25 cellular contexts compared by ENCODE assay signal in genomic region chr19:29640231-29640630, GRCh38.
"Had no signal": no experiment of that assay in that cellular context is flagged by ENCODE, and none has a peak within 500 bp of the region (broad histone marks: within the 10 kb centered on the region; RNA-seq: fewer than 3 reads in every experiment).

No MANE protein-coding gene starts in this region.

- H3K27ac Mint-ChIP-seq: activated CD8-positive, alpha-beta T cell treated with anti-CD3 and anti-CD28 coated beads for 36 hours; activated naive CD4-positive, alpha-beta T cell treated with anti-CD3 and anti-CD28 coated beads, Interleukin-2, amount 10 ng/mL, durations not matched to agents 7 days and 5 days; activated naive CD8-positive, alpha-beta T cell treated with anti-CD3 and anti-CD28 coated beads for 36 hours; activated T-cell treated with anti-CD3 and anti-CD28 coated beads, Interleukin-2, amount 50 U/mL, for 24 hours; activated T-helper 1 cell treated with anti-CD3 and anti-CD28 coated beads, Interleukin-12 subunit alpha, Interleukin-12 subunit beta, Interleukin-2, Interleukin-4 antibody, amounts not matched to agents 30 ng/mL and 10 ng/mL and 1 ng/mL, durations not matched to agents 14 hours and 24 hours and 36 hours had no signal

- H3K9ac ChIP-seq: SK-N-SH had no signal

- H3K27ac ChIP-seq: brain microvascular endothelial cell, cardiac muscle cell, Peyer's patch, RWPE1, SJCRH30, WERI-Rb-1 had no signal

- H3K4me3 Mint-ChIP-seq: activated CD8-positive, alpha-beta T cell treated with anti-CD3 and anti-CD28 coated beads for 36 hours; activated naive CD4-positive, alpha-beta T cell treated with anti-CD3 and anti-CD28 coated beads, Interleukin-2, amount 10 ng/mL, durations not matched to agents 7 days and 5 days; activated naive CD8-positive, alpha-beta T cell treated with anti-CD3 and anti-CD28 coated beads for 36 hours; activated T-cell treated with anti-CD3 and anti-CD28 coated beads, Interleukin-2, amount 50 U/mL, for 24 hours; activated T-helper 1 cell treated with anti-CD3 and anti-CD28 coated beads, Interleukin-12 subunit alpha, Interleukin-12 subunit beta, Interleukin-2, Interleukin-4 antibody, amounts not matched to agents 30 ng/mL and 10 ng/mL and 1 ng/mL, durations not matched to agents 14 hours and 24 hours and 36 hours had no signal

- DNase-seq: activated CD4-positive, alpha-beta T cell treated with anti-CD3 and anti-CD28 coated beads for 4 hours; activated CD8-positive, alpha-beta T cell treated with anti-CD3 and anti-CD28 coated beads for 36 hours; activated gamma-delta T cell; activated naive CD4-positive, alpha-beta T cell treated with anti-CD3 and anti-CD28 coated beads, Interleukin-2, amount 10 ng/mL, durations not matched to agents 7 days and 5 days; activated naive CD8-positive, alpha-beta T cell treated with anti-CD3 and anti-CD28 coated beads for 36 hours; activated T-cell treated with anti-CD3 and anti-CD28 coated beads, Interleukin-2, amount 50 U/mL, for 24 hours; brain microvascular endothelial cell; Kasumi-1; KBM-7; NCI-H1105 treated with DMSO at 0.1 percent for 48 hours; NCI-H1694; NCI-H2029 treated with DMSO at 0.1 percent for 48 hours; NCI-H510A treated with DMSO at 0.1 percent for 48 hours; NCI-H69; NK-92 treated with Interleukin-12 subunit alpha and Interleukin-12 subunit beta, amount 100 ng/mL, for 24 hours; Peyer's patch; Right ventricle myocardium superior; SJCRH30; SK-N-SH; T-helper 1 cell; WERI-Rb-1 had no signal

- H3K4me2 ChIP-seq: SK-N-SH had no signal

- H3K4me1 ChIP-seq: Peyer's patch, SJCRH30 had no signal

- H3K27me3 Mint-ChIP-seq: activated CD8-positive, alpha-beta T cell treated with anti-CD3 and anti-CD28 coated beads for 36 hours; activated naive CD8-positive, alpha-beta T cell treated with anti-CD3 and anti-CD28 coated beads for 36 hours; activated T-cell treated with anti-CD3 and anti-CD28 coated beads, Interleukin-2, amount 50 U/mL, for 24 hours had no signal

- H3K9me3 Mint-ChIP-seq: activated CD8-positive, alpha-beta T cell treated with anti-CD3 and anti-CD28 coated beads for 36 hours; activated naive CD4-positive, alpha-beta T cell treated with anti-CD3 and anti-CD28 coated beads, Interleukin-2, amount 10 ng/mL, durations not matched to agents 7 days and 5 days; activated naive CD8-positive, alpha-beta T cell treated with anti-CD3 and anti-CD28 coated beads for 36 hours; activated T-cell treated with anti-CD3 and anti-CD28 coated beads, Interleukin-2, amount 50 U/mL, for 24 hours; activated T-helper 1 cell treated with anti-CD3 and anti-CD28 coated beads, Interleukin-12 subunit alpha, Interleukin-12 subunit beta, Interleukin-2, Interleukin-4 antibody, amounts not matched to agents 30 ng/mL and 10 ng/mL and 1 ng/mL, durations not matched to agents 14 hours and 24 hours and 36 hours had no signal

- H3K27me3 ChIP-seq: cardiac muscle cell, Peyer's patch had no signal

- ATAC-seq: activated CD4-positive, CD25-positive, alpha-beta regulatory T cell treated with anti-CD3 and anti-CD28 coated beads, Interleukin-2, amount 50 U/mL, for 24 hours; activated CD8-positive, alpha-beta T cell treated with anti-CD3 and anti-CD28 coated beads for 36 hours had no signal

- H3K36me3 ChIP-seq: brain microvascular endothelial cell, cardiac muscle cell, Peyer's patch, SJCRH30, WERI-Rb-1 had no signal

- H3K4me3 ChIP-seq: cardiac muscle cell, Peyer's patch, SJCRH30 had no signal

- H3K36me3 Mint-ChIP-seq: activated naive CD4-positive, alpha-beta T cell treated with anti-CD3 and anti-CD28 coated beads, Interleukin-2, amount 10 ng/mL, durations not matched to agents 7 days and 5 days; activated naive CD8-positive, alpha-beta T cell treated with anti-CD3 and anti-CD28 coated beads for 36 hours had no signal

- H3K9me3 ChIP-seq: Peyer's patch, SJCRH30, SK-N-SH had no signal
